9 cellular contexts compared by ENCODE assay signal in genomic region chr13:76809369-76809768, GRCh38.
"Had no signal": no experiment of that assay in that cellular context is flagged by ENCODE, and none has a peak within 500 bp of the region (broad histone marks: within the 10 kb centered on the region; RNA-seq: fewer than 3 reads in every experiment).

No MANE protein-coding gene starts in this region.

- H3K9me3 ChIP-seq: HAP-1 had no signal

- H3K4me1 ChIP-seq: HAP-1 had no signal

- H3K4me3 ChIP-seq: GM23248, HAP-1 had no signal

- H3K27ac ChIP-seq: GM23248, HL-60 had no signal

- H3K36me3 ChIP-seq: HAP-1 had no signal

- H3K9ac ChIP-seq: GM23248 had no signal

- ATAC-seq: HCT116, HepG2 had no signal

- FAIRE-seq: HepG2 had no signal

- DNase-seq: GM23248, GOT3, H7, HFFc6, KBM-7 had no signal

- H2AFZ ChIP-seq: GM23248 had no signal
